ENCODE assay signal across 1 cellular context in genomic region chr6:163722293-163722692, GRCh38.
TF ChIP-seq lines count a peak whose summit lies in the region.

No MANE protein-coding gene starts in this region.

TF ChIP-seq in K562, 482 proteins besides CTCF, POLR2A, EP300 and RAD21:
- TF ChIP-seq EGR1 (conservative IDR thresholded peaks at IDR 0.05) (0 out of 2 replicates have a peak, but pooled peaks have one; percentile 21), JUND (IDR thresholded peaks at IDR 0.05; ENCODE audit: borderline replicate concordance, low read depth, low read length) (0 out of 2 replicates have a peak, but pooled peaks have one; percentile 43), JUND (tag; IDR thresholded peaks at IDR 0.05; ENCODE audit: borderline replicate concordance, low read depth, low read length) (no peak), MEIS2 (IDR thresholded peaks at IDR 0.05; ENCODE audit: partially characterized antibody) (no peak), ERF (CRISPR knock-in tag; IDR thresholded peaks at IDR 0.05) (no peak), NFYB (IDR thresholded peaks at IDR 0.05; ENCODE audit: extremely low read depth, insufficient read length) (no peak), ZNF699 (CRISPR knock-in tag; IDR thresholded peaks at IDR 0.05; ENCODE audit: insufficient replicate concordance) (no peak), MEF2D (tag; conservative IDR thresholded peaks at IDR 0.05; ENCODE audit: low read depth) (no peak), PHB2 (IDR thresholded peaks at IDR 0.05; ENCODE audit: low read depth) (no peak), ATF3 (IDR thresholded peaks at IDR 0.05) (0 out of 2 replicates have a peak, but pooled peaks have one; percentile 11), ATF3 (CRISPR knock-in tag; conservative IDR thresholded peaks at IDR 0.05) (no peak), ZNF655 (CRISPR knock-in tag; IDR thresholded peaks at IDR 0.05) (no peak), TSHZ1 (CRISPR knock-in tag; IDR thresholded peaks at IDR 0.05) (no peak), NUFIP1 (IDR thresholded peaks at IDR 0.05; ENCODE audit: partially characterized antibody) (no peak), ARID1B (IDR thresholded peaks at IDR 0.05) (no peak), ZNF583 (CRISPR knock-in tag; IDR thresholded peaks at IDR 0.05) (no peak), PYGO2 (tag; IDR thresholded peaks at IDR 0.05) (no peak), VEZF1 (CRISPR knock-in tag; IDR thresholded peaks at IDR 0.05) (no peak), USF1 (CRISPR knock-in tag; IDR thresholded peaks at IDR 0.05) (no peak), HOXB6 (CRISPR knock-in tag; IDR thresholded peaks at IDR 0.05; ENCODE audit: borderline replicate concordance) (no peak)
